ENCODE assay signal across 14 cellular contexts in the genomic region with DNA sequence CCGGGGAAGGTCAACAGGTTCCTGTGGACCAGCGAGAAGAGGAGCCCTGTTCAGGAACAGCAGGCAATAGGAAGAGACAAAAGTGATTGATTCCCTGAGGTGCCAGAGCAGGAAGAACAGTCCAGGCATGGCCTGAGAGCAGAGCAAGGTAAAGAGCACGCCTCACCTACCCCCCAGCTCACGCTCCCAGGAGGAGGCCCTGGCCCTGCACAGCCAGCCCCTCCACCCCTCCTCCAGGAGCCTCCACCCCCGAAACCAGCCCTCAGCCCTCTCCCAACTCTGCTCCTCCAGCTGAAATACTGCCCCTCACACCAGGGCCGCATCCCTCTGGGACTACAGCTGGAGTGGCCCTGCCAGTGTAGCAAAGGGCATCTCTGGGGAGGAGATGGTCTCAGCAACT.
A peak's percentile ranks its signal among the peaks of the same experiment; 100 is the strongest.
DNase-seq lines count a peak whose midpoint lies in the region; ATAC-seq and TF ChIP-seq lines count a peak whose summit lies in the region.
"Had no signal": no experiment of that assay in that cellular context is flagged by ENCODE, and none has a peak within 500 bp of the region (broad histone marks: within the 10 kb centered on the region; RNA-seq: fewer than 3 reads in every experiment).

No MANE protein-coding gene starts in this region.

- H3K4me2 ChIP-seq in neuronal stem cell (ENCODE audit: insufficient read depth, low read length, poor library complexity, severe bottlenecking): no peak overlapping the region

- TF ChIP-seq EP300 in esophagus muscularis mucosa (IDR thresholded peaks at IDR 0.05): no peak

- TF ChIP-seq POLR2A in esophagus muscularis mucosa (IDR thresholded peaks at IDR 0.05; ENCODE audit: low read depth): no peak

- no peak overlapping the region for H3K23ac ChIP-seq in neuronal stem cell (ENCODE audit: low read depth, low read length, poor library complexity)

- peak overlapping the region; percentile 50 for H2AK5ac ChIP-seq in neuronal stem cell (ENCODE audit: low read depth, low read length)

- DNase-seq in WTC11 (ENCODE audit: low spot score) (no peak), esophagus muscularis mucosa (ENCODE audit: extremely low spot score) (peak; percentile 74), neuronal stem cell (ENCODE audit: low spot score) (no peak), upper lobe of right lung (no peak), NCI-H510A (lab: John Stamatoyannopoulos, UW) (no peak)
- no peak for DNase-seq in CD8-positive, alpha-beta T cell
- DNase-seq: ACHN; BE2C; C1 segment of cervical spinal cord; Caco-2; CD4-positive, CD25-positive, alpha-beta regulatory T cell; IMR-90 had no signal

- H3K36me3 ChIP-seq in esophagus muscularis mucosa (no peaks in the 10 kb centered on the region), neuronal stem cell (replicated peaks in 1 of 2; ENCODE audit: control insufficient read depth in 2 of 2, insufficient read depth in 2 of 2, low read length in 2 of 2) (no peaks in the 10 kb centered on the region), upper lobe of right lung (no peaks in the 10 kb centered on the region)
- H3K36me3 ChIP-seq in CD8-positive, alpha-beta T cell (ENCODE audit: insufficient read depth, low read length): no peaks in the 10 kb centered on the region
- H3K36me3 ChIP-seq: BE2C, HAP-1 had no signal

- TF ChIP-seq CTCF in WTC11 (IDR thresholded peaks at IDR 0.05) (no peak), esophagus muscularis mucosa (IDR thresholded peaks at IDR 0.05) (no peak), upper lobe of right lung (IDR thresholded peaks at IDR 0.05) (no peak)
- no peak for TF ChIP-seq CTCF in CD8-positive, alpha-beta T cell (IDR thresholded peaks at IDR 0.05)

- peak overlapping the region; percentile 26 for H2BK15ac ChIP-seq in neuronal stem cell (ENCODE audit: low read length)

- no peak overlapping the region for H4K91ac ChIP-seq in neuronal stem cell (ENCODE audit: low read depth, low read length, poor library complexity)

- H4K8ac ChIP-seq in neuronal stem cell (ENCODE audit: low read depth, low read length): no peak overlapping the region

- no peak overlapping the region for H3K4ac ChIP-seq in neuronal stem cell (ENCODE audit: low read length)

- peaks cover 5% of the 10 kb centered on the region for H3K4me1 Mint-ChIP-seq in WTC11
- H3K4me1 Mint-ChIP-seq in CD8-positive, alpha-beta T cell (ENCODE audit: low read depth): no peaks in the 10 kb centered on the region
- H3K4me1 Mint-ChIP-seq: CD4-positive, CD25-positive, alpha-beta regulatory T cell had no signal

- no peaks in the 10 kb centered on the region for H3K9me3 Mint-ChIP-seq in WTC11
- H3K9me3 Mint-ChIP-seq in CD8-positive, alpha-beta T cell: no peaks in the 10 kb centered on the region
- H3K9me3 Mint-ChIP-seq: CD4-positive, CD25-positive, alpha-beta regulatory T cell had no signal

- no peaks in the 10 kb centered on the region for H3K79me1 ChIP-seq in neuronal stem cell (ENCODE audit: low read depth, low read length)

- no peak overlapping the region for H3K14ac ChIP-seq in neuronal stem cell (ENCODE audit: low read length)

- no peaks in the 10 kb centered on the region for H3K27me3 Mint-ChIP-seq in WTC11 (ENCODE audit: low read depth)
- H3K27me3 Mint-ChIP-seq in CD8-positive, alpha-beta T cell (ENCODE audit: low read depth): no peaks in the 10 kb centered on the region
- H3K27me3 Mint-ChIP-seq: CD4-positive, CD25-positive, alpha-beta regulatory T cell had no signal

- H3K4me1 ChIP-seq in esophagus muscularis mucosa: no peaks in the 10 kb centered on the region
- H3K4me1 ChIP-seq in neuronal stem cell (ENCODE audit: control insufficient read depth in 2 of 2, insufficient read depth in 1 of 2, low read depth in 1 of 2, low read length in 2 of 2): no peaks in the 10 kb centered on the region
- no peaks in the 10 kb centered on the region for H3K4me1 ChIP-seq in upper lobe of right lung
- H3K4me1 ChIP-seq in CD8-positive, alpha-beta T cell (ENCODE audit: insufficient read depth, low read length): no peaks in the 10 kb centered on the region
- H3K4me1 ChIP-seq: BE2C, Caco-2, HAP-1 had no signal

- H3K36me3 Mint-ChIP-seq in WTC11: no peaks in the 10 kb centered on the region
- no peaks in the 10 kb centered on the region for H3K36me3 Mint-ChIP-seq in CD8-positive, alpha-beta T cell
- H3K36me3 Mint-ChIP-seq: CD4-positive, CD25-positive, alpha-beta regulatory T cell had no signal

- intact Hi-C loops in esophagus muscularis mucosa (cut with DNase I) (no loop called here), upper lobe of right lung (cut with DNase I) (no loop called here)
- intact Hi-C loops in CD8-positive, alpha-beta T cell (cut with DNase I, micrococcal nuclease): no loop called here

- H3K4me3 ChIP-seq in esophagus muscularis mucosa: no peak overlapping the region
- H3K4me3 ChIP-seq in neuronal stem cell (ENCODE audit: low read length in 2 of 2): no peak overlapping the region
- peak overlapping the region; percentile 3 for H3K4me3 ChIP-seq in upper lobe of right lung
- H3K4me3 ChIP-seq in CD8-positive, alpha-beta T cell (ENCODE audit: low read depth, low read length): no peak overlapping the region
- H3K4me3 ChIP-seq: HAP-1 had no signal

- CTCF ChIA-PET in WTC11 (lab: Charles Lee): no interaction called here
- CTCF ChIA-PET in CD8-positive, alpha-beta T cell (lab: Charles Lee): no interaction called here

- H3K18ac ChIP-seq in neuronal stem cell (ENCODE audit: low read length): peak overlapping the region; percentile 16

- H2BK12ac ChIP-seq in neuronal stem cell (ENCODE audit: low read length): no peak overlapping the region

- no peak overlapping the region for H3K9ac ChIP-seq in neuronal stem cell (ENCODE audit: low read depth, low read length, poor library complexity)

- no peak overlapping the region for H3K4me3 Mint-ChIP-seq in WTC11
- H3K4me3 Mint-ChIP-seq in CD8-positive, alpha-beta T cell: no peak overlapping the region
- H3K4me3 Mint-ChIP-seq: CD4-positive, CD25-positive, alpha-beta regulatory T cell had no signal

- H3K27me3 ChIP-seq in esophagus muscularis mucosa (no peaks in the 10 kb centered on the region), neuronal stem cell (ENCODE audit: control insufficient read depth in 3 of 3, insufficient read depth in 3 of 3, low read depth in 1 of 3, low read length in 3 of 3) (no peaks in the 10 kb centered on the region), upper lobe of right lung (no peaks in the 10 kb centered on the region)
- H3K27me3 ChIP-seq in CD8-positive, alpha-beta T cell (ENCODE audit: insufficient read depth, low read length): no peaks in the 10 kb centered on the region
- H3K27me3 ChIP-seq: BE2C had no signal

- no peak overlapping the region for H3K27ac Mint-ChIP-seq in WTC11
- no peak overlapping the region for H3K27ac Mint-ChIP-seq in CD8-positive, alpha-beta T cell

- 87% methylated on average over 6 of the region's 6 CpGs for WGBS in esophagus muscularis mucosa
- no CpG with 5 or more reads among the region's 6 CpGs for WGBS in neuronal stem cell (ENCODE audit: extremely low coverage in 2 of 2, insufficient read length in 2 of 2, insufficient replicate concordance in 1 of 2), 2 donors

- H2BK5ac ChIP-seq in neuronal stem cell (ENCODE audit: low read length): peak overlapping the region; percentile 59

- H3K9me3 ChIP-seq in esophagus muscularis mucosa (no peaks in the 10 kb centered on the region), neuronal stem cell (replicated peaks in 1 of 2; ENCODE audit: control insufficient read depth in 2 of 2, insufficient read depth in 1 of 2, low read depth in 1 of 2, low read length in 2 of 2) (no peaks in the 10 kb centered on the region), upper lobe of right lung (no peaks in the 10 kb centered on the region)
- no peaks in the 10 kb centered on the region for H3K9me3 ChIP-seq in CD8-positive, alpha-beta T cell (ENCODE audit: low read length)
- H3K9me3 ChIP-seq: BE2C, Caco-2, HAP-1 had no signal

- POLR2A ChIA-PET in WTC11 (lab: Charles Lee): no interaction called here
- POLR2A ChIA-PET in CD8-positive, alpha-beta T cell (lab: Charles Lee): no interaction called here

- H3K27ac ChIP-seq in esophagus muscularis mucosa (replicated peaks in 1 of 4): no peak overlapping the region
- H3K27ac ChIP-seq in neuronal stem cell (replicated peaks; ENCODE audit: low read length): no peak overlapping the region
- peak overlapping the region; percentile 11 for H3K27ac ChIP-seq in upper lobe of right lung
- H3K27ac ChIP-seq in CD8-positive, alpha-beta T cell (ENCODE audit: low read depth, low read length): no peak overlapping the region

- H2BK120ac ChIP-seq in neuronal stem cell (ENCODE audit: low read depth, low read length): no peak overlapping the region

- no peak overlapping the region for H2AFZ ChIP-seq in neuronal stem cell (ENCODE audit: low read length)

- peak; percentile 30; the same call in 1 of the 2 replicates for ATAC-seq in WTC11
- peak; percentile 51 for ATAC-seq in upper lobe of right lung
- ATAC-seq in HG03159 (IDR thresholded peaks at IDR 0.05; ENCODE audit: unreplicated experiment): no peak
- ATAC-seq in CD8-positive, alpha-beta T cell: no peak

TF ChIP-seq in WTC11, 78 proteins besides CTCF, POLR2A, EP300 and RAD21 (continues in another document):
- no peak for TF ChIP-seq JUN (CRISPR knock-in tag; IDR thresholded peaks at IDR 0.05)
- no peak for TF ChIP-seq ZNF671 (CRISPR knock-in tag; IDR thresholded peaks at IDR 0.05)
- TF ChIP-seq SP1 (CRISPR knock-in tag; conservative IDR thresholded peaks at IDR 0.05): no peak
- no peak for TF ChIP-seq MXD4 (CRISPR knock-in tag; IDR thresholded peaks at IDR 0.05; ENCODE audit: borderline replicate concordance)
- no peak for TF ChIP-seq FOXJ3 (CRISPR knock-in tag; IDR thresholded peaks at IDR 0.05; ENCODE audit: borderline replicate concordance)
- TF ChIP-seq, protein P1, sequence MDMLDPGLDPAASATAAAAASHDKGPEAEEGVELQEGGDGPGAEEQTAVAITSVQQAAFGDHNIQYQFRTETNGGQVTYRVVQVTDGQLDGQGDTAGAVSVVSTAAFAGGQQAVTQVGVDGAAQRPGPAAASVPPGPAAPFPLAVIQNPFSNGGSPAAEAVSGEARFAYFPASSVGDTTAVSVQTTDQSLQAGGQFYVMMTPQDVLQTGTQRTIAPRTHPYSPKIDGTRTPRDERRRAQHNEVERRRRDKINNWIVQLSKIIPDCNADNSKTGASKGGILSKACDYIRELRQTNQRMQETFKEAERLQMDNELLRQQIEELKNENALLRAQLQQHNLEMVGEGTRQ (CRISPR knock-in tag; IDR thresholded peaks at IDR 0.05): no peak

Comparison
In these comparisons a context has a peak if more than half of its experiments do, and no peak if none do; other contexts are left out.
1. ATAC-seq: peak in WTC11 (single experiment) and upper lobe of right lung (single experiment); none in HG03159 (single experiment) and CD8-positive, alpha-beta T cell (single experiment).